Comparison of ENCODE assay signal across 33 cellular contexts in the genomic region with DNA sequence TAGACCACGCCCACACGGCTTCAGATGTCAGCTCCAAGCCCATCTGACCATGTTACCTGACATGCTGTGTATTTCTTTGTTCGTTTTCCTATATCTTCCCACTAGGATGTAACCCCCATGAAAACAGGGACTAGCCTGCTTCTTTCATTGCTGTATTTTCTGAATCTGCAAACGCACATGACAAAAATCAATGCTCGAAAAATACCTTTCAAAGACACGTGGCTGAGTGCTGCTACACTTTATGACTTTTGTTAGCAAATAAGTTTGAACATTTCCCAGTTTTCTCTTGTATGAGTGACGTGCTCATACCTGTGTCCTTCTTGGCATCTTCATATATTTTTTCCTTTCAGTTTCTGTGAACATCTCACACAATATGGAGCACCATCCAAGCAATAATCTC.
"Had no signal": no experiment of that assay in that cellular context is flagged by ENCODE, and none has a peak within 500 bp of the region (broad histone marks: within the 10 kb centered on the region; RNA-seq: fewer than 3 reads in every experiment).

No MANE protein-coding gene starts in this region.

- H3K4me3 ChIP-seq: MG63 had no signal

- H3K36me3 ChIP-seq: MG63 had no signal

- H3K27me3 ChIP-seq: MG63 had no signal

- DNase-seq: Karpas-422, Kasumi-1, MG63, MM.1S, MV-4-11, NCI-H1048, NCI-H1092, NCI-H1105, NCI-H1105 treated with DMSO at 0.1 percent for 48 hours, NCI-H1417, NCI-H1417 treated with DMSO at 0.1 percent for 48 hours, NCI-H1436, NCI-H1436 treated with DMSO at 0.1 percent for 48 hours, NCI-H146, NCI-H1694, NCI-H1694 treated with DMSO at 0.1 percent for 48 hours, NCI-H187, NCI-H187 treated with DMSO at 0.1 percent for 48 hours, NCI-H1930, NCI-H2029, NCI-H2029 treated with DMSO at 0.1 percent for 48 hours, NCI-H2081, NCI-H2081 treated with DMSO at 0.1 percent for 48 hours, NCI-H2107, NCI-H2171, NCI-H2227 treated with DMSO at 0.1 percent for 48 hours, NCI-H226, NCI-H345, NCI-H446, NCI-H446 treated with DMSO at 0.1 percent for 48 hours, NCI-H510A, NCI-H510A treated with DMSO at 0.1 percent for 48 hours, NCI-H524 had no signal
